17 cellular contexts compared by ENCODE assay signal in the genomic region with DNA sequence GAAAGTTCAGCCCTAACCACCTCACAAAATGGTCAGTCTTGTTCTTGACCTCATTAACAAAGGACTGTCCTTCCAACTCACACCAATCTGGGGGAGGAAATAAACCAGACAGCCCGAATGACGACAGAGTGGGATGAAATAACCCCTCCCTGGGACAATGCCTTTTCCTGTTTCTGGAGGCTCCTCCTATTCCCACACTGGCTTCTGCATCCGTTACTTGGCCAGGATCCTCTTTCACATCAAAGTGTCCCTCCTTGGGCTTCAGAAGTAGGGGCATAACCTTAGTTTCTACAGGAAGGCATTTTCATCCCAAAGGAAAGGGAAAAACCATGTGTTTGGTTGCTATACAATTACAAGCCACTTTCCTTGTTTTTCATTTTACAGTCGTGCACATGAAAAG. TPM values are rescaled to one million over a fixed set of nuclear protein-coding genes. Genes with fewer than 3 reads are reported as not detected.
DNase-seq lines count a peak whose midpoint lies in the region; TF ChIP-seq lines count a peak whose summit lies in the region.
"Had no signal": no experiment of that assay in that cellular context is flagged by ENCODE, and none has a peak within 500 bp of the region (broad histone marks: within the 10 kb centered on the region; RNA-seq: fewer than 3 reads in every experiment).

No MANE protein-coding gene starts in this region.

- H3K4me3 Mint-ChIP-seq in nephron = no peak overlapping the region
- H3K4me3 Mint-ChIP-seq in glutamatergic neuron (ENCODE audit: unreplicated experiment) = no peak overlapping the region

- H3K27ac Mint-ChIP-seq in nephron (peak overlapping the region; percentile 30 to 78 (median 65)), glutamatergic neuron (ENCODE audit: unreplicated experiment) (no peak overlapping the region)

- DNase-seq in amniotic epithelial cell (ENCODE audit: low read depth) = peak; percentile 13
- peak; percentile 80 for DNase-seq in foreskin melanocyte
- DNase-seq in DMS153 (lab: John Stamatoyannopoulos, UW) = no peak
- DNase-seq in NK-92 (lab: John Stamatoyannopoulos, UW; ENCODE audit: unreplicated experiment) = no peak
- DNase-seq in HAP-1 (ENCODE audit: low spot score in 2 of 2) = no peak
- DNase-seq in glutamatergic neuron = no peak
- DNase-seq: ACHN; activated effector memory CD4-positive, alpha-beta T cell treated with Interleukin-2 at 50 U/mL for 16 hours; gastrocnemius medialis; NCI-H1436 treated with DMSO at 0.1 percent for 48 hours; PC-3; stimulated activated CD4-positive, alpha-beta T cell treated with anti-CD3 and anti-CD28 coated beads, Interleukin-2, amount 100 ng/mL, for 48 hours; WERI-Rb-1 had no signal

- H3K27ac ChIP-seq in BLaER1 = no peak overlapping the region
- H3K27ac ChIP-seq: gastrocnemius medialis, KMS-11, thyroid gland, WERI-Rb-1 had no signal

- H3K9me3 ChIP-seq in BLaER1 = no peaks in the 10 kb centered on the region
- H3K9me3 ChIP-seq in HAP-1 = no peaks in the 10 kb centered on the region
- H3K9me3 ChIP-seq: gastrocnemius medialis, thyroid gland had no signal

- H3K4me1 ChIP-seq in BLaER1 (peaks cover 77% of the 10 kb centered on the region), HAP-1 (no peaks in the 10 kb centered on the region)
- H3K4me1 ChIP-seq: gastrocnemius medialis had no signal

- H3K4me3 ChIP-seq in BLaER1 (no peak overlapping the region), HAP-1 (no peak overlapping the region)
- H3K4me3 ChIP-seq: gastrocnemius medialis, thyroid gland had no signal

- in situ Hi-C loops in HAP-1 (cut with MboI; ENCODE audit: low sequenced_read_pairs) = no loop called here

- H3K9ac ChIP-seq in BLaER1 = no peak overlapping the region
- H3K9ac ChIP-seq: KMS-11 had no signal

- no peaks in the 10 kb centered on the region for H4K20me1 ChIP-seq in BLaER1

- TF ChIP-seq CTCF in nephron (IDR thresholded peaks at IDR 0.05; ENCODE audit: unreplicated experiment in 3 of 3) (no peak), glutamatergic neuron (IDR thresholded peaks at IDR 0.05; ENCODE audit: partially characterized antibody, unreplicated experiment) (no peak)

- H3K4me1 Mint-ChIP-seq in nephron = peaks cover 19% of the 10 kb centered on the region
- no peaks in the 10 kb centered on the region for H3K4me1 Mint-ChIP-seq in glutamatergic neuron (ENCODE audit: low read depth, unreplicated experiment)

- H3K9me3 Mint-ChIP-seq in nephron (no peaks in the 10 kb centered on the region), glutamatergic neuron (ENCODE audit: unreplicated experiment) (peaks cover 3% of the 10 kb centered on the region)

- H3K36me3 Mint-ChIP-seq in nephron (ENCODE audit: low read depth) (no peaks in the 10 kb centered on the region), glutamatergic neuron (ENCODE audit: unreplicated experiment) (no peaks in the 10 kb centered on the region)

- H3K27me3 ChIP-seq in BLaER1 = no peaks in the 10 kb centered on the region
- H3K27me3 ChIP-seq in HAP-1 (ENCODE audit: low read depth) = no peaks in the 10 kb centered on the region
- H3K27me3 ChIP-seq: gastrocnemius medialis, thyroid gland had no signal

- H3K27me3 Mint-ChIP-seq in nephron (ENCODE audit: low read depth) (no peaks in the 10 kb centered on the region), glutamatergic neuron (ENCODE audit: unreplicated experiment) (no peaks in the 10 kb centered on the region)

- peak overlapping the region; percentile 76 for H3K4me2 ChIP-seq in BLaER1
- H3K4me2 ChIP-seq: KMS-11 had no signal

- H3K36me3 ChIP-seq in BLaER1 (no peaks in the 10 kb centered on the region), HAP-1 (replicated peaks) (no peaks in the 10 kb centered on the region)
- H3K36me3 ChIP-seq: gastrocnemius medialis, thyroid gland, WERI-Rb-1 had no signal

RNA-seq across cellular contexts. Expression of gene RPL34, which starts 59.8 kb away (rescaled TPM):
- total RNA-seq in glutamatergic neuron (ENCODE audit: unreplicated experiment) = 724 TPM

Comparison
In these comparisons a context has a peak if more than half of its experiments do, and no peak if none do; other contexts are left out.
1. DNase-seq: peak in amniotic epithelial cell (single experiment) and foreskin melanocyte (single experiment); none in DMS153 (single experiment), NK-92 (single experiment), HAP-1 (0 of 2) and glutamatergic neuron (single experiment).